Comparison of ENCODE assay signal across 23 cellular contexts in genomic region chr1:9520411-9520810, GRCh38.
"Had no signal": no experiment of that assay in that cellular context is flagged by ENCODE, and none has a peak within 500 bp of the region (broad histone marks: within the 10 kb centered on the region; RNA-seq: fewer than 3 reads in every experiment).

No MANE protein-coding gene starts in this region.

- FAIRE-seq: kidney had no signal

- DNase-seq: effector memory CD4-positive, alpha-beta T cell; esophagus squamous epithelium; foreskin keratinocyte; head of caudate nucleus; kidney; left cardiac atrium; left ventricle myocardium superior; mesenchymal stem cell; naive thymus-derived CD8-positive, alpha-beta T cell; nucleus accumbens; ovary; sigmoid colon; stimulated activated CD4-positive, alpha-beta T cell treated with anti-CD3 and anti-CD28 coated beads, Interleukin-2, amount 100 ng/mL, for 24 hours; stimulated activated naive CD4-positive, alpha-beta T cell; stomach; substantia nigra; transverse colon had no signal

- H3K4me1 ChIP-seq: esophagus squamous epithelium, foreskin keratinocyte, right atrium auricular region, sigmoid colon, stomach, transverse colon had no signal

- H3K4me3 ChIP-seq: esophagus squamous epithelium, hepatocyte, lung, ovary, right atrium auricular region, sigmoid colon, skin epidermis, stomach, thoracic aorta, transverse colon had no signal

- H3K4me2 ChIP-seq: hepatocyte had no signal

- H3K4me3 Mint-ChIP-seq: naive thymus-derived CD8-positive, alpha-beta T cell had no signal

- H3K4me1 Mint-ChIP-seq: naive thymus-derived CD8-positive, alpha-beta T cell had no signal

- H3K9me3 Mint-ChIP-seq: naive thymus-derived CD8-positive, alpha-beta T cell had no signal

- H3K36me3 ChIP-seq: esophagus squamous epithelium, ovary, right atrium auricular region, sigmoid colon, stomach, thoracic aorta, transverse colon had no signal

- H3K27ac ChIP-seq: epithelial cell of prostate, esophagus squamous epithelium, foreskin keratinocyte, hepatocyte, ovary, right atrium auricular region, sigmoid colon, skin epidermis, stomach, thoracic aorta, transverse colon had no signal

- H2AFZ ChIP-seq: hepatocyte had no signal

- H3K36me3 Mint-ChIP-seq: naive thymus-derived CD8-positive, alpha-beta T cell had no signal

- H3K79me2 ChIP-seq: hepatocyte had no signal

- H3K9me3 ChIP-seq: esophagus squamous epithelium, ovary, right atrium auricular region, sigmoid colon, stomach, thoracic aorta, transverse colon had no signal

- ATAC-seq: foreskin keratinocyte; left cardiac atrium; left ventricle myocardium superior; naive thymus-derived CD8-positive, alpha-beta T cell had no signal

- H3K27me3 ChIP-seq: foreskin keratinocyte, hepatocyte, ovary, right atrium auricular region, sigmoid colon, transverse colon had no signal
